ENCODE assay signal across 12 cellular contexts in the genomic region with DNA sequence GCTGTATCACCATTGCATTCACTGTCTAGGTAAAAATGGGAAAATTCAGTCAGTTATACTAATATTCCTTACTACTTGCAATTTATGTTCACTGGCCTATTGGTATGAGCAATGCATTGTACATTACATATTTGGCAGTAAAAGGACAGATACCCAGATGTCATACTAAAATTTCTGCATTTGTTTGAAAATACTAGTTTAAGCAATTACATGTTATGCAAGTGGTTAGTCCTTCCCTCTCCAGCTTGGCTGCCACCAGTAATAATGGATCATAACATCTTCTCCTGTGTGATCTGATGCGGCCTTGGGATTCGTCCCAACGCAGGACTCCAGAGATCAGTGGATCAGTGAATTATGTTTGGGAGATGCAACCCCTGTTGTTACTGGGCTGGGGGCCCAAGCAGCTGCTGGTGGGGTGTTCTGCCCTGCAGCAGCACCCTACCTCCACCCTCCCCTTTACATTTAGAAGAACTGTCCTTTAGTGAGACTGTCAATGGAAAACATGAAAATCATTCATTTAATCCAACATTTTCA. TPM values are rescaled to one million over a fixed set of nuclear protein-coding genes. Genes with fewer than 3 reads are reported as not detected.
A peak's percentile ranks its signal among the peaks of the same experiment; 100 is the strongest.
DNase-seq lines count a peak whose midpoint lies in the region; ATAC-seq and TF ChIP-seq lines count a peak whose summit lies in the region.
"Had no signal": no experiment of that assay in that cellular context is flagged by ENCODE, and none has a peak within 500 bp of the region (broad histone marks: within the 10 kb centered on the region; RNA-seq: fewer than 3 reads in every experiment).

No MANE protein-coding gene starts in this region.

- H3K4me2 ChIP-seq in mesenchymal stem cell (ENCODE audit: low read length, poor library complexity, severe bottlenecking) = no peak overlapping the region

- H2BK120ac ChIP-seq in mesenchymal stem cell (ENCODE audit: low read depth, low read length) = peak overlapping the region; percentile 64

- H3K27me3 ChIP-seq in mesenchymal stem cell (ENCODE audit: control insufficient read depth in 1 of 2, insufficient read depth in 1 of 2, low read length in 2 of 2) (no peaks in the 10 kb centered on the region), stomach (no peaks in the 10 kb centered on the region)
- no peaks in the 10 kb centered on the region for H3K27me3 ChIP-seq in effector memory CD4-positive, alpha-beta T cell (replicated peaks; ENCODE audit: control insufficient read depth, insufficient read depth, low read length, poor library complexity, severe bottlenecking)

- TF ChIP-seq EP300 in stomach (IDR thresholded peaks at IDR 0.05) = no peak

- no peaks in the 10 kb centered on the region for H3K4me1 Mint-ChIP-seq in T-helper 2 cell treated with Interferon-gamma antibody and Interleukin-4, amounts not matched to agents 5 μg/mL and 100 μg/mL, for 36 hours (ENCODE audit: low read depth)

- ATAC-seq in HG02884 (IDR thresholded peaks at IDR 0.05; ENCODE audit: unreplicated experiment) = no peak
- ATAC-seq: activated T-cell treated with anti-CD3 and anti-CD28 coated beads, Interleukin-2, amount 50 U/mL, for 4 hours had no signal

- no peak overlapping the region for H3K4me3 Mint-ChIP-seq in T-helper 2 cell treated with Interferon-gamma antibody and Interleukin-4, amounts not matched to agents 5 μg/mL and 100 μg/mL, for 36 hours
- H3K4me3 Mint-ChIP-seq: activated T-cell treated with anti-CD3 and anti-CD28 coated beads, Interleukin-2, amount 50 U/mL, for 4 hours had no signal

- no peak for TF ChIP-seq POLR2A in stomach (IDR thresholded peaks at IDR 0.05)

- H2AFZ ChIP-seq in mesenchymal stem cell (ENCODE audit: low read depth, low read length) = no peak overlapping the region

- DNase-seq in HCEC 1CT = peak; percentile 4
- no peak for DNase-seq in coronary artery (ENCODE audit: low spot score)
- no peak for DNase-seq in mesenchymal stem cell
- no peak for DNase-seq in stomach
- no peak for DNase-seq in effector memory CD4-positive, alpha-beta T cell
- DNase-seq in Kasumi-1 (lab: John Stamatoyannopoulos, UW) = no peak
- no peak for DNase-seq in T-helper 2 cell treated with Interferon-gamma antibody and Interleukin-4, amounts not matched to agents 5 μg/mL and 100 μg/mL, for 36 hours (ENCODE audit: low spot score)
- DNase-seq: activated CD4-positive, CD25-positive, alpha-beta regulatory T cell; activated T-cell treated with anti-CD3 and anti-CD28 coated beads, Interleukin-2, amount 50 U/mL, for 4 hours; BE2C; NCI-H345 had no signal

- peak overlapping the region; percentile 65 for H2AK5ac ChIP-seq in mesenchymal stem cell (ENCODE audit: low read length, severe bottlenecking)

- H2BK15ac ChIP-seq in mesenchymal stem cell (ENCODE audit: low read depth, poor library complexity, severe bottlenecking) = no peak overlapping the region

- intact Hi-C loops in stomach (cut with DNase I; ENCODE audit: low total_unique reads) = no loop called here

- no peak overlapping the region for H2BK5ac ChIP-seq in mesenchymal stem cell (ENCODE audit: low read depth, low read length, poor library complexity, severe bottlenecking)

- peak overlapping the region; percentile 90 to 97 for H3K18ac ChIP-seq in mesenchymal stem cell (ENCODE audit: low read depth in 1 of 2, low read length in 2 of 2)

- H3K27me3 Mint-ChIP-seq in T-helper 2 cell treated with Interferon-gamma antibody and Interleukin-4, amounts not matched to agents 5 μg/mL and 100 μg/mL, for 36 hours (ENCODE audit: low read depth) = no peaks in the 10 kb centered on the region

- H3K14ac ChIP-seq in mesenchymal stem cell (ENCODE audit: low read length in 2 of 2) = peak overlapping the region in 1 of 2 experiments; percentile 89

- H3K9me3 ChIP-seq in mesenchymal stem cell (ENCODE audit: control insufficient read depth, low read length) (no peaks in the 10 kb centered on the region), stomach (no peaks in the 10 kb centered on the region)
- no peaks in the 10 kb centered on the region for H3K9me3 ChIP-seq in effector memory CD4-positive, alpha-beta T cell (ENCODE audit: control insufficient read depth, low read length)
- H3K9me3 ChIP-seq: BE2C had no signal

- no peak overlapping the region for H3K23ac ChIP-seq in mesenchymal stem cell (ENCODE audit: low read length in 2 of 2)

- H3K4me1 ChIP-seq in mesenchymal stem cell (ENCODE audit: control insufficient read depth, insufficient read depth, low read depth, low read length) (peaks cover 6% of the 10 kb centered on the region), stomach (peaks cover 35 to 49% (median 40%) of the 10 kb centered on the region in 4 donors)
- H3K4me1 ChIP-seq in effector memory CD4-positive, alpha-beta T cell (ENCODE audit: control insufficient read depth, insufficient read depth, low read length, poor library complexity, severe bottlenecking) = no peaks in the 10 kb centered on the region
- H3K4me1 ChIP-seq: BE2C had no signal

- H3K4ac ChIP-seq in mesenchymal stem cell (ENCODE audit: low read depth in 1 of 2, low read length in 2 of 2) = peak overlapping the region; percentile 89 to 90

- H3K79me1 ChIP-seq in mesenchymal stem cell (replicated peaks; ENCODE audit: low read length, poor library complexity, severe bottlenecking) = no peaks in the 10 kb centered on the region

- peak overlapping the region; percentile 75 for H4K8ac ChIP-seq in mesenchymal stem cell (ENCODE audit: low read length)

- peak overlapping the region; percentile 44 for H3K4me3 ChIP-seq in coronary artery
- peak overlapping the region in 1 of 2 experiments; percentile 38 for H3K4me3 ChIP-seq in mesenchymal stem cell (ENCODE audit: insufficient read depth in 1 of 2, low read depth in 1 of 2, low read length in 2 of 2)
- H3K4me3 ChIP-seq in stomach = peak overlapping the region in 1 of 4 donors; percentile 18
- no peak overlapping the region for H3K4me3 ChIP-seq in effector memory CD4-positive, alpha-beta T cell (ENCODE audit: insufficient read depth, low read depth, low read length, poor library complexity, severe bottlenecking)

- H3K27ac Mint-ChIP-seq in T-helper 2 cell treated with Interferon-gamma antibody and Interleukin-4, amounts not matched to agents 5 μg/mL and 100 μg/mL, for 36 hours = no peak overlapping the region

- peak overlapping the region; percentile 83 for H3K9ac ChIP-seq in mesenchymal stem cell (ENCODE audit: low read length)

- H3K36me3 ChIP-seq in mesenchymal stem cell (ENCODE audit: control insufficient read depth in 1 of 2, insufficient read depth in 2 of 2, low read depth in 1 of 2, low read length in 2 of 2) (peaks cover 0 to 4% of the 10 kb centered on the region in 2 experiments), stomach (no peaks in the 10 kb centered on the region)
- no peaks in the 10 kb centered on the region for H3K36me3 ChIP-seq in effector memory CD4-positive, alpha-beta T cell (ENCODE audit: control insufficient read depth, insufficient read depth, low read length)
- H3K36me3 ChIP-seq: BE2C had no signal

- peak overlapping the region; percentile 89 for H4K91ac ChIP-seq in mesenchymal stem cell (ENCODE audit: low read length)

- H2BK12ac ChIP-seq in mesenchymal stem cell (ENCODE audit: low read length in 2 of 2) = peak overlapping the region; percentile 91 to 98

- H3K27ac ChIP-seq in coronary artery (peak overlapping the region; percentile 93 to 95), mesenchymal stem cell (ENCODE audit: low read length, poor library complexity, severe bottlenecking) (peak overlapping the region; percentile 64), stomach (peak overlapping the region; percentile 6 to 98 (median 89))
- no peak overlapping the region for H3K27ac ChIP-seq in effector memory CD4-positive, alpha-beta T cell (ENCODE audit: insufficient read depth, low read length, poor library complexity, severe bottlenecking)

- H3K9me3 Mint-ChIP-seq in T-helper 2 cell treated with Interferon-gamma antibody and Interleukin-4, amounts not matched to agents 5 μg/mL and 100 μg/mL, for 36 hours = no peaks in the 10 kb centered on the region

- no peak for TF ChIP-seq CTCF in coronary artery (IDR thresholded peaks at IDR 0.05)
- TF ChIP-seq CTCF in stomach (IDR thresholded peaks at IDR 0.05) = no peak

- H3K36me3 Mint-ChIP-seq in T-helper 2 cell treated with Interferon-gamma antibody and Interleukin-4, amounts not matched to agents 5 μg/mL and 100 μg/mL, for 36 hours (ENCODE audit: low read depth) = no peaks in the 10 kb centered on the region

- WGBS in mesenchymal stem cell = 87% methylated on average over 3 of the region's 3 CpGs
- WGBS in stomach, 5 donors = 61 to 86% (median 81%) methylated on average over 3 of the region's 3 CpGs

RNA-seq across cellular contexts. Expression of a gene that starts 11.2 kb away (rescaled TPM):
- polyA plus RNA-seq in mesenchymal stem cell (2013, experiment 1 of 2) = 8.1 TPM
- polyA plus RNA-seq in mesenchymal stem cell (2013, experiment 2 of 2) = 8.4 TPM
- total RNA-seq in stomach = 100 to 1,000 TPM in 3 of 5 donors, 10 to 100 TPM in 2; 83.5 to 697 (median 176) TPM
- polyA plus RNA-seq in stomach = 100 to 1,000 TPM in 1 of 3 donors, 10 to 100 TPM in 2; 53.5 to 122 (median 93.5) TPM
